10 cellular contexts compared by ENCODE assay signal in genomic region chr12:106583578-106584103, GRCh38. TPM values are rescaled to one million over a fixed set of nuclear protein-coding genes. Genes with fewer than 3 reads are reported as not detected.
DNase-seq lines count a peak whose midpoint lies in the region; ATAC-seq and TF ChIP-seq lines count a peak whose summit lies in the region.
"Had no signal": no experiment of that assay in that cellular context is flagged by ENCODE, and none has a peak within 500 bp of the region (broad histone marks: within the 10 kb centered on the region; RNA-seq: fewer than 3 reads in every experiment).

No MANE protein-coding gene starts in this region.

- no peaks in the 10 kb centered on the region for H3K79me2 ChIP-seq in neural progenitor cell (ENCODE audit: low read depth)

- no peak for TF ChIP-seq CTCF in neural progenitor cell (IDR thresholded peaks at IDR 0.05)

- DNase-seq in COLO668 (lab: John Stamatoyannopoulos, UW; ENCODE audit: unreplicated experiment), result peak; percentile 66
- DNase-seq in effector memory CD4-positive, alpha-beta T cell, result no peak
- DNase-seq in neural progenitor cell (ENCODE audit: low spot score), result peak; percentile 72
- no peak for DNase-seq in dedifferentiated amniotic fluid mesenchymal stem cell (ENCODE audit: extremely low spot score)
- DNase-seq in T-helper 9 cell, result no peak
- no peak for DNase-seq in left lobe of liver (ENCODE audit: low spot score)
- DNase-seq: left cardiac atrium had no signal

- H3K9ac ChIP-seq in neural progenitor cell, result no peak overlapping the region

- H3K27ac Mint-ChIP-seq in IgD-negative memory B cell (peak overlapping the region in 1 of 3 donors; percentile 7), neural progenitor cell (peak overlapping the region; percentile 100)

- ATAC-seq in left lobe of liver (no peak), esophagus mucosa (no peak)

- H3K27me3 Mint-ChIP-seq in IgD-negative memory B cell (peaks cover 82% of the 10 kb centered on the region), neural progenitor cell (ENCODE audit: insufficient read depth, low read depth) (peaks cover 23% of the 10 kb centered on the region)

- H3K4me3 Mint-ChIP-seq in IgD-negative memory B cell (peak overlapping the region in 3 of 4 donors; percentile 34 to 87 (median 47)), neural progenitor cell (peak overlapping the region; percentile 100)

- H3K4me3 ChIP-seq in effector memory CD4-positive, alpha-beta T cell (ENCODE audit: insufficient read depth, low read depth, low read length, poor library complexity, severe bottlenecking), result peak overlapping the region; percentile 51
- peak overlapping the region; percentile 49 for H3K4me3 ChIP-seq in neural progenitor cell

- H3K27me3 ChIP-seq in effector memory CD4-positive, alpha-beta T cell (replicated peaks; ENCODE audit: control insufficient read depth, insufficient read depth, low read length, poor library complexity, severe bottlenecking), result peaks cover 52% of the 10 kb centered on the region
- H3K27me3 ChIP-seq in neural progenitor cell, result peaks cover 100% of the 10 kb centered on the region

- peak overlapping the region; percentile 76 for H3K4me2 ChIP-seq in neural progenitor cell

- H3K36me3 ChIP-seq in effector memory CD4-positive, alpha-beta T cell (ENCODE audit: control insufficient read depth, insufficient read depth, low read length), result no peaks in the 10 kb centered on the region
- H3K36me3 ChIP-seq in neural progenitor cell, result no peaks in the 10 kb centered on the region

- no peaks in the 10 kb centered on the region for H3K9me3 Mint-ChIP-seq in IgD-negative memory B cell
- peaks cover 2% of the 10 kb centered on the region for H3K9me3 Mint-ChIP-seq in neural progenitor cell

- H3K9me3 ChIP-seq in effector memory CD4-positive, alpha-beta T cell (ENCODE audit: control insufficient read depth, low read length), result no peaks in the 10 kb centered on the region
- no peaks in the 10 kb centered on the region for H3K9me3 ChIP-seq in neural progenitor cell (ENCODE audit: low read depth)

- H3K4me1 ChIP-seq in effector memory CD4-positive, alpha-beta T cell (ENCODE audit: control insufficient read depth, insufficient read depth, low read length, poor library complexity, severe bottlenecking), result peaks cover 33% of the 10 kb centered on the region
- peaks cover 57% of the 10 kb centered on the region for H3K4me1 ChIP-seq in neural progenitor cell

- H2AFZ ChIP-seq in neural progenitor cell (replicated peaks), result no peak overlapping the region

- H3K4me1 Mint-ChIP-seq in IgD-negative memory B cell (peaks cover 9 to 16% (median 9%) of the 10 kb centered on the region in 3 donors), neural progenitor cell (peaks cover 40% of the 10 kb centered on the region)

- H3K27ac ChIP-seq in effector memory CD4-positive, alpha-beta T cell (ENCODE audit: insufficient read depth, low read length, poor library complexity, severe bottlenecking), result no peak overlapping the region
- no peak overlapping the region for H3K27ac ChIP-seq in neural progenitor cell

- H4K20me1 ChIP-seq in neural progenitor cell (ENCODE audit: low read depth), result peaks cover 74% of the 10 kb centered on the region

- peaks cover 74% of the 10 kb centered on the region for H3F3A ChIP-seq in neural progenitor cell (ENCODE audit: low read depth)

- H3K36me3 Mint-ChIP-seq in IgD-negative memory B cell (no peaks in the 10 kb centered on the region), neural progenitor cell (peaks cover 9% of the 10 kb centered on the region)

RNA-seq across cellular contexts. Expression of gene RFX4, which starts 0.8 kb away (rescaled TPM):
- polyA plus RNA-seq in IgD-negative memory B cell, result not detected
- 0.22 and 3.4 TPM in 2 replicates for total RNA-seq in neural progenitor cell (ENCODE audit: low replicate concordance)
- total RNA-seq in left lobe of liver, result not detected
- total RNA-seq in esophagus mucosa, result not detected
- total RNA-seq: left cardiac atrium; T-helper 1 cell treated with Interleukin-12 subunit alpha and Interleukin-12 subunit beta and Interleukin-4 antibody, amounts not matched to agents 30 ng/mL and 1 ng/mL, for 36 hours had no signal

Comparison
In these comparisons a context has a peak if more than half of its experiments do, and no peak if none do; other contexts are left out.
1. DNase-seq: peak in COLO668 (single experiment) and neural progenitor cell (single experiment); none in effector memory CD4-positive, alpha-beta T cell (0 of 3), dedifferentiated amniotic fluid mesenchymal stem cell (single experiment), T-helper 9 cell (single experiment) and left lobe of liver (single experiment).